ENCODE assay signal across 10 cellular contexts in the genomic region with DNA sequence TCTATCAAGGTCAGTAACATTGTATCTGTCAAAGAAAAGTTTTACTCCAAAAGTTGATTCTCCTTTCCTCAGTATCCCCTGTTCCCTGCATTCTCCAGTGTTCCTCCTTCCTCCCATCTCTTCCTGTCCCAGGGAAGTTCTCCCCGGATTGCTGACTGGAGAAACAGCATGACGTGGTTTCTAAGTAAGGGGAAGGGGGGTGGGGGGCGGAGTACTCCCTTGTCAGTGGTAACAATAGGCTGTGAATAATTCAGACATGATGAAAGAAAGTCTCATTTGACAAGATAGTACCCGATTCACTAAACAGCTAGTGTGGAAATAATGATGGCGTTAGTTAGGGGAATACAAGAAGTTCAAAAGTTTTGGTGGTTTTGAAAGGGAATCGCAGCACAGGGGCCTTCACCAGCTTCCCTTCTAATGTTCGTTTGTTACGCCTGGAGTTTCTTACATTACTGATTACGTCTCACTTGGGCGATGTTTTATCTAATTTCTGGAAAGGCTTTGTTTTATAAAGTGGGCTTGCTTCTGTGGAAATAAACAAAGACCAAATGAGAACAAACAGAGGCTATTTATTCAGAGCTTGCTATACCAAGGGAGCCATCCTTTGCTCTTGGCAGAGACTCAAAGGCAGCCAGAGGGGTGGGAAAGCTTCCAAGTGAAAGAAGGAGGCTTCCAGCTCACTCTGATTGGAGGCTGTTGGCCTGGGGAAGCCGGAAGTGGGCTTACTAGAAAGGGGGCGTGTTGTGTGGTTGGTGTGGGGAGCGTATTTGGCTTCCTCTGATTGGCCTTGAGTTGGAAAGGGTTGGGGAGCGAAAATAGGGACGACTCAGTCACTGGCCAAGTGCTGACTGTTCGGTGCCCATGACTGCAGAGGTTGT.
DNase-seq lines count a peak whose midpoint lies in the region; ATAC-seq, FAIRE-seq and TF ChIP-seq lines count a peak whose summit lies in the region.
"Had no signal": no experiment of that assay in that cellular context is flagged by ENCODE, and none has a peak within 500 bp of the region (broad histone marks: within the 10 kb centered on the region; RNA-seq: fewer than 3 reads in every experiment).

No MANE protein-coding gene starts in this region.

- H3K27ac Mint-ChIP-seq in glutamatergic neuron (ENCODE audit: unreplicated experiment) = peak overlapping the region; percentile 19

- H3K9ac ChIP-seq in kidney (ENCODE audit: low read length in 2 of 2) = no peak overlapping the region

- peaks cover 11% of the 10 kb centered on the region for H3K9me3 Mint-ChIP-seq in glutamatergic neuron (ENCODE audit: unreplicated experiment)

- ATAC-seq in sciatic nerve (peak; percentile 92), HG03378 (IDR thresholded peaks at IDR 0.05; ENCODE audit: unreplicated experiment) (no peak)

- H3K4me3 ChIP-seq in BE2C (ENCODE audit: low read depth, low read length) (no peak overlapping the region), kidney (ENCODE audit: low read length in 2 of 2) (no peak overlapping the region)
- H3K4me3 ChIP-seq: ovary had no signal

- peaks cover 3% of the 10 kb centered on the region for H3K27me3 Mint-ChIP-seq in glutamatergic neuron (ENCODE audit: unreplicated experiment)

- H3K27ac ChIP-seq in RWPE1 (no peak overlapping the region), kidney (ENCODE audit: low read depth in 2 of 2, low read length in 2 of 2) (no peak overlapping the region)
- H3K27ac ChIP-seq: ovary had no signal

- peaks cover 7% of the 10 kb centered on the region for H3K4me1 Mint-ChIP-seq in glutamatergic neuron (ENCODE audit: low read depth, unreplicated experiment)

- peak; percentile 33 for DNase-seq in LHCN-M2 (ENCODE audit: low read depth)
- DNase-seq in RWPE1 (ENCODE audit: low spot score) = peak; percentile 3
- DNase-seq in glutamatergic neuron = no peak
- peak; percentile 63 for DNase-seq in sciatic nerve (ENCODE audit: low spot score)
- no peak for DNase-seq in BE2C
- no peak for DNase-seq in kidney
- DNase-seq in COLO829 (ENCODE audit: low spot score) = no peak
- DNase-seq: NCI-H2107 had no signal

- intact Hi-C loops in sciatic nerve (cut with DNase I) (no loop called here), kidney (cut with DNase I) (no loop called here)

- no peaks in the 10 kb centered on the region for H3K27me3 ChIP-seq in BE2C
- H3K27me3 ChIP-seq: ovary had no signal

- H3K9me3 ChIP-seq in BE2C (no peaks in the 10 kb centered on the region), kidney (ENCODE audit: control insufficient read depth in 1 of 2, low read length in 2 of 2) (no peaks in the 10 kb centered on the region)
- H3K9me3 ChIP-seq: ovary had no signal

- POLR2A ChIA-PET in RWPE1 (lab: Yijun Ruan, JAX; ENCODE audit: low non-redundant PET) = no interaction called here

- no peaks in the 10 kb centered on the region for H3K4me1 ChIP-seq in BE2C
- no peaks in the 10 kb centered on the region for H3K4me1 ChIP-seq in kidney (ENCODE audit: control insufficient read depth in 1 of 2, insufficient read depth in 1 of 2, low read depth in 1 of 2, low read length in 2 of 2)

- CTCF ChIA-PET in RWPE1 (lab: Yijun Ruan, JAX) = no interaction called here

- no peak for FAIRE-seq in kidney (lab: Jason Lieb, UNC)

- H3K36me3 ChIP-seq in BE2C = no peaks in the 10 kb centered on the region
- H3K36me3 ChIP-seq in kidney (ENCODE audit: control insufficient read depth in 1 of 2, insufficient read depth in 2 of 2, low read length in 2 of 2) = no peaks in the 10 kb centered on the region
- H3K36me3 ChIP-seq: ovary had no signal

- peaks cover 9% of the 10 kb centered on the region for H3K36me3 Mint-ChIP-seq in glutamatergic neuron (ENCODE audit: unreplicated experiment)

- no peak overlapping the region for H3K4me3 Mint-ChIP-seq in glutamatergic neuron (ENCODE audit: unreplicated experiment)

- no peak for TF ChIP-seq CTCF in RWPE1 (conservative IDR thresholded peaks at IDR 0.05; ENCODE audit: low read depth)
- TF ChIP-seq CTCF in glutamatergic neuron (IDR thresholded peaks at IDR 0.05; ENCODE audit: partially characterized antibody, unreplicated experiment) = no peak
- no peak for TF ChIP-seq CTCF in BE2C (IDR thresholded peaks at IDR 0.05; ENCODE audit: low read depth, low read length)
- TF ChIP-seq CTCF in kidney (IDR thresholded peaks at IDR 0.05; ENCODE audit: borderline replicate concordance, extremely low read depth, insufficient read depth) = no peak

Comparison
In these comparisons a context has a peak if more than half of its experiments do, and no peak if none do; other contexts are left out.
1. DNase-seq: peak in LHCN-M2 (single experiment), RWPE1 (single experiment) and sciatic nerve (single experiment); none in glutamatergic neuron (single experiment), BE2C (single experiment), kidney (single experiment) and COLO829 (single experiment).